ENCODE assay signal across 8 cellular contexts in the genomic region with DNA sequence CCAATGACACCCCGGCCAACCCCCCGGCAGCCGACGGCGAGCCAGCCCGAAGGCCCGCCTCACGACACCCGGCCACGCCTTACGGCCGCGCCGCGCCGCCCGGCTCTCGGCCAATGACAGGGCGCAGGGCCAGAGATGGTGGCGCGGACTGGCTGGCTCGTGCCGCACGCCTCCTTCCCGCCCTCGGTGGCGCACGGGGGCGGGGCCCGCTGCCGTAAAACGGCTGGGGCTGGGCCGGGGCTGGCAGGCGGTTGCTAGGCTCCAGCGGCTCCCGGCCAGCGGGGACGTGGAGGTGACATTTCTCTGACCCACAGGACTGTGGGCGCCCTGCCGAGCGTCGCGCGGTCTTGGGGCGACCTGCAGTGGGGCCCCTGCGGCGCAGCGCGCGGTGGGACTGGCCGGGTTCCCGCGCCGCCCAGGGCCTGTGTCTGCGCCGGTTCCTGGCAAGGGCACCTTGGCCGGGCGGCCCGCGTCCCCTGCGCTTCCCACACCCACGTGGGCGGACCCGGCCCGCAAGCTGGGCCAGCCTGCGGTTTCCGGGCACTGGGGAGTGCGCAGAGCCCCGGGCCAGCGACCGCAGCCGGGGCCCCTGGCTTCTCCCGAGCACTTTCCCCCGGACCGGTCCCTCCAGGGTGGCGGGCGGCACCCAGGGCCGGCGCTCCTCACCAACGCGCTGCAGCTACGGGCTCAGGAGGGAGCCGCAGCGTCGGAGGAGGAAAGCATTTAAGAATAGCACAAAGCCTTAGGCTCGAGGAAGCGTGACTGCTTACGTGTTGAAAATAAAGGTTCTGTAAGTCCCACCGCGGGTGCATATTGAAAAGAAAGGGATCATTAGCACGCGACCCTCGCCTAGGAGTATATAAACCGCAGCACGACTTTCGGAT. TPM values are rescaled to one million over a fixed set of nuclear protein-coding genes. Genes with fewer than 3 reads are reported as not detected.
DNase-seq lines count a peak whose midpoint lies in the region; ATAC-seq and TF ChIP-seq lines count a peak whose summit lies in the region.

Gene MPC1, minus strand, starts transcription at position 8 of the 884 bp plus-strand sequence. CDS start 64 bp downstream, outside the sequence.

- H3K27ac Mint-ChIP-seq in T-helper 17 cell = peak within 1 kb of the TSS; percentile 92
- peak within 1 kb of the TSS; percentile 97 for H3K27ac Mint-ChIP-seq in progenitor cell of endocrine pancreas

- H3K27ac ChIP-seq in left ventricle myocardium inferior (replicated peaks) (peak within 1 kb of the TSS; percentile 98), upper lobe of right lung (peak within 1 kb of the TSS; percentile 96)

- peaks cover 9% of the 10 kb centered on the region for H3K4me1 Mint-ChIP-seq in T-helper 17 cell
- H3K4me1 Mint-ChIP-seq in progenitor cell of endocrine pancreas (ENCODE audit: low read depth) = peaks cover 8% of the 10 kb centered on the region

- H3K4me3 Mint-ChIP-seq in T-helper 17 cell (peak within 1 kb of the TSS; percentile 94), progenitor cell of endocrine pancreas (ENCODE audit: low read depth) (peak within 1 kb of the TSS; percentile 84)

- no peaks in the 10 kb centered on the region for H3K9me3 ChIP-seq in T-helper 17 cell (ENCODE audit: control insufficient read depth, low read length, poor library complexity, severe bottlenecking)
- no peaks in the 10 kb centered on the region for H3K9me3 ChIP-seq in left ventricle myocardium inferior (replicated peaks)
- no peaks in the 10 kb centered on the region for H3K9me3 ChIP-seq in upper lobe of right lung

- H3K36me3 Mint-ChIP-seq in T-helper 17 cell (ENCODE audit: low read depth) (no peaks in the 10 kb centered on the region), progenitor cell of endocrine pancreas (ENCODE audit: insufficient read depth) (no peaks in the 10 kb centered on the region)

- peak; percentile 81 to 86 for DNase-seq in NCI-H187 (lab: John Stamatoyannopoulos, UW)
- DNase-seq in T-helper 17 cell = peak; percentile 91 to 94 (median 91)
- peak; percentile 62 to 98 (median 91) for DNase-seq in amygdala (lab: John Stamatoyannopoulos, UW)
- DNase-seq in left ventricle myocardium inferior = peak; percentile 98
- DNase-seq in progenitor cell of endocrine pancreas (ENCODE audit: low spot score, unreplicated experiment) = peak; percentile 97
- DNase-seq in upper lobe of right lung = peak; percentile 99

- H3K36me3 ChIP-seq in left ventricle myocardium inferior = no peaks in the 10 kb centered on the region
- H3K36me3 ChIP-seq in upper lobe of right lung = no peaks in the 10 kb centered on the region

- H3K4me3 ChIP-seq in left ventricle myocardium inferior (peak within 1 kb of the TSS; percentile 96), upper lobe of right lung (peak within 1 kb of the TSS; percentile 93)

- H3K27me3 ChIP-seq in left ventricle myocardium inferior (ENCODE audit: low read depth) = no peaks in the 10 kb centered on the region
- no peaks in the 10 kb centered on the region for H3K27me3 ChIP-seq in upper lobe of right lung

- H3K27me3 Mint-ChIP-seq in T-helper 17 cell (no peaks in the 10 kb centered on the region), progenitor cell of endocrine pancreas (no peaks in the 10 kb centered on the region)

- TF ChIP-seq CTCF in left ventricle myocardium inferior (IDR thresholded peaks at IDR 0.05; ENCODE audit: borderline replicate concordance) (no peak), progenitor cell of endocrine pancreas (IDR thresholded peaks at IDR 0.05; ENCODE audit: unreplicated experiment) (no peak), upper lobe of right lung (IDR thresholded peaks at IDR 0.05) (no peak)

- ATAC-seq in GM18502 (IDR thresholded peaks at IDR 0.05; ENCODE audit: poor library complexity, unreplicated experiment) (peak; percentile 90), HG02943 (IDR thresholded peaks at IDR 0.05; ENCODE audit: low read depth, unreplicated experiment) (peak; percentile 83), T-helper 17 cell (peak; percentile 97), upper lobe of right lung (peak; percentile 97)

- peaks cover 59% of the 10 kb centered on the region for H3K4me1 ChIP-seq in left ventricle myocardium inferior
- peaks cover 22% of the 10 kb centered on the region for H3K4me1 ChIP-seq in upper lobe of right lung

- intact Hi-C loops in left ventricle myocardium inferior (cut with micrococcal nuclease) (loop anchor here (10.0 kb wide), 1 partner anchor 58 kb away; no protein-coding TSS in a partner anchor), upper lobe of right lung (cut with DNase I) (no loop called here)

- no peaks in the 10 kb centered on the region for H3K9me3 Mint-ChIP-seq in progenitor cell of endocrine pancreas (ENCODE audit: low read depth)

RNA-seq across cellular contexts. Expression of gene MPC1, which starts in this region (rescaled TPM):
- total RNA-seq in T-helper 17 cell = 10 to 100 TPM; 21.6 to 22.1 TPM
- 531 TPM for total RNA-seq in left ventricle myocardium inferior
- 20.3 and 20.6 TPM in 2 replicates for total RNA-seq in progenitor cell of endocrine pancreas
- total RNA-seq in upper lobe of right lung = 51.2 TPM

Comparison
In these comparisons a context has a peak if more than half of its experiments do, and no peak if none do; other contexts are left out.
1. Peak in every context shown above with its lines: DNase-seq, ATAC-seq, H3K4me3 ChIP-seq and H3K27ac ChIP-seq.
2. RNA of gene MPC1 (total RNA-seq): 531 TPM in left ventricle myocardium inferior (single experiment); 51.2 TPM in upper lobe of right lung (single experiment), 21.6 to 22.1 TPM in T-helper 17 cell and 20.3 to 20.6 TPM in progenitor cell of endocrine pancreas; every median in the first group is over 10 times any median in the second.